Comparison of ENCODE assay signal across 8 cellular contexts in genomic region chr3:58433400-58434169, GRCh38. TPM values are rescaled to one million over a fixed set of nuclear protein-coding genes. Genes with fewer than 3 reads are reported as not detected.
DNase-seq lines count a peak whose midpoint lies in the region; ATAC-seq and TF ChIP-seq lines count a peak whose summit lies in the region.

Gene PDHB (minus strand): TSS chr3:58433832. CDS start chr3:58433809, 23 bp downstream.

- H3K27ac ChIP-seq in esophagus (ENCODE audit: low read depth in 2 of 2, low read length in 1 of 2) (peak within 1 kb of the TSS; percentile 93 to 96), muscle layer of colon (ENCODE audit: low read depth, low read length) (peak within 1 kb of the TSS; percentile 99)

- peak; percentile 91 for ATAC-seq in GM21576 (IDR thresholded peaks at IDR 0.05; ENCODE audit: unreplicated experiment)

- no peaks in the 10 kb centered on the region for H3K36me3 Mint-ChIP-seq in IgD-negative memory B cell
- H3K36me3 Mint-ChIP-seq in activated T-cell treated with anti-CD3 and anti-CD28 coated beads, Interleukin-2, amount 50 U/mL, for 24 hours (ENCODE audit: low read depth), result peaks cover 42% of the 10 kb centered on the region

- H3K4me3 ChIP-seq in esophagus (ENCODE audit: low read depth in 1 of 2, low read length in 2 of 2), result peak within 1 kb of the TSS; percentile 95 to 97
- H3K4me3 ChIP-seq in muscle layer of colon (ENCODE audit: low read depth in 1 of 2, low read length in 2 of 2), result peak within 1 kb of the TSS; percentile 68 to 94

- peaks cover 20% of the 10 kb centered on the region in 3 donors for H3K4me1 Mint-ChIP-seq in IgD-negative memory B cell
- peaks cover 27% of the 10 kb centered on the region for H3K4me1 Mint-ChIP-seq in activated T-cell treated with anti-CD3 and anti-CD28 coated beads, Interleukin-2, amount 50 U/mL, for 24 hours (ENCODE audit: low read depth)

- DNase-seq in DMS153 treated with DMSO at 0.1 percent for 48 hours (lab: John Stamatoyannopoulos, UW; ENCODE audit: unreplicated experiment), result peak; percentile 27
- DNase-seq in activated T-cell treated with anti-CD3 and anti-CD28 coated beads, Interleukin-2, amount 50 U/mL, for 24 hours, result peak; percentile 95
- peak; percentile 74 to 75 for DNase-seq in stimulated activated CD8-positive, alpha-beta memory T cell treated with anti-CD3 and anti-CD28 coated beads, Interleukin-7, amount 100 ng/mL, for 1 hour (ENCODE audit: low read depth in 2 of 2)

- WGBS in esophagus, 2 donors, result 1% methylated on average over 63 to 67 of the region's 67 CpGs

- H3K27me3 Mint-ChIP-seq in IgD-negative memory B cell, result no peaks in the 10 kb centered on the region
- H3K27me3 Mint-ChIP-seq in activated T-cell treated with anti-CD3 and anti-CD28 coated beads, Interleukin-2, amount 50 U/mL, for 24 hours, result no peaks in the 10 kb centered on the region

- no peaks in the 10 kb centered on the region for H3K9me3 Mint-ChIP-seq in IgD-negative memory B cell
- no peaks in the 10 kb centered on the region for H3K9me3 Mint-ChIP-seq in activated T-cell treated with anti-CD3 and anti-CD28 coated beads, Interleukin-2, amount 50 U/mL, for 24 hours

- H3K27ac Mint-ChIP-seq in IgD-negative memory B cell, result peak within 1 kb of the TSS; percentile 83 to 98 (median 97)
- peak within 1 kb of the TSS; percentile 96 for H3K27ac Mint-ChIP-seq in activated T-cell treated with anti-CD3 and anti-CD28 coated beads, Interleukin-2, amount 50 U/mL, for 24 hours

- H3K9me3 ChIP-seq in esophagus (ENCODE audit: control insufficient read depth in 2 of 2, insufficient read depth in 1 of 2, low read depth in 1 of 2, low read length in 1 of 2), result no peaks in the 10 kb centered on the region
- no peaks in the 10 kb centered on the region for H3K9me3 ChIP-seq in muscle layer of colon (ENCODE audit: low read length)

- no peaks in the 10 kb centered on the region for H3K27me3 ChIP-seq in esophagus (ENCODE audit: control insufficient read depth in 1 of 2, insufficient read depth in 2 of 2, low read length in 2 of 2)
- no peaks in the 10 kb centered on the region for H3K27me3 ChIP-seq in muscle layer of colon (ENCODE audit: control insufficient read depth in 1 of 2, insufficient read depth in 2 of 2, low read length in 2 of 2)

- H3K9ac ChIP-seq in muscle layer of colon (ENCODE audit: low read length), result peak within 1 kb of the TSS; percentile 81

- peaks cover 0 to 5% of the 10 kb centered on the region in 2 donors for H3K4me1 ChIP-seq in esophagus (ENCODE audit: control insufficient read depth in 2 of 2, insufficient read depth in 2 of 2, low read length in 1 of 2)
- peaks cover 26% of the 10 kb centered on the region for H3K4me1 ChIP-seq in muscle layer of colon (ENCODE audit: insufficient read depth, low read length)

- peaks cover 11 to 12% of the 10 kb centered on the region in 2 donors for H3K36me3 ChIP-seq in esophagus (ENCODE audit: control insufficient read depth in 2 of 2, insufficient read depth in 2 of 2, low read length in 1 of 2)
- H3K36me3 ChIP-seq in muscle layer of colon (ENCODE audit: insufficient read depth, low read length), result peaks cover 33% of the 10 kb centered on the region

- H3K4me3 Mint-ChIP-seq in IgD-negative memory B cell, result peak within 1 kb of the TSS; percentile 85 to 98 (median 96)
- H3K4me3 Mint-ChIP-seq in activated T-cell treated with anti-CD3 and anti-CD28 coated beads, Interleukin-2, amount 50 U/mL, for 24 hours, result peak within 1 kb of the TSS; percentile 92

TF ChIP-seq in PFSK-1, 5 proteins besides CTCF, POLR2A, EP300 and RAD21:
- peak; percentile 77 for TF ChIP-seq TAF1 (IDR thresholded peaks at IDR 0.05; ENCODE audit: borderline replicate concordance, insufficient read depth, low read length)
- TF ChIP-seq POLR2AphosphoS5 (IDR thresholded peaks at IDR 0.05; ENCODE audit: low read depth, low read length), result peak; percentile 65
- TF ChIP-seq SIN3A (IDR thresholded peaks at IDR 0.05; ENCODE audit: borderline replicate concordance, insufficient read depth, low read length), result no peak
TF ChIP-seq in PFSK-1: peak in this region for 2.

RNA-seq across cellular contexts. Expression of gene PDHB, which starts in this region (rescaled TPM):
- 85.8 TPM for polyA plus RNA-seq in IgD-negative memory B cell
- 63.9 TPM for polyA plus RNA-seq in PFSK-1 (2012; ENCODE audit: insufficient read length, low read depth)
- 10 to 100 TPM; 59.0 to 82.0 TPM for polyA plus RNA-seq in esophagus

Comparison
In these comparisons a context has a peak if more than half of its experiments do, and no peak if none do; other contexts are left out.
1. Peak in every context shown above with its lines: DNase-seq, ATAC-seq, H3K4me3 ChIP-seq and H3K27ac ChIP-seq.
2. DNase-seq: peak in every context shown above with its lines; median percentile 95 in activated T-cell treated with anti-CD3 and anti-CD28 coated beads, Interleukin-2, amount 50 U/mL, for 24 hours; 74 in stimulated activated CD8-positive, alpha-beta memory T cell treated with anti-CD3 and anti-CD28 coated beads, Interleukin-7, amount 100 ng/mL, for 1 hour; 27 in DMS153 treated with DMSO at 0.1 percent for 48 hours.